Comparison of ENCODE assay signal across 27 cellular contexts in genomic region chr18:34875150-34875549, GRCh38.
"Had no signal": no experiment of that assay in that cellular context is flagged by ENCODE, and none has a peak within 500 bp of the region (broad histone marks: within the 10 kb centered on the region; RNA-seq: fewer than 3 reads in every experiment).

No MANE protein-coding gene starts in this region.

- H3K27ac ChIP-seq: adrenal gland, KMS-11, Peyer's patch, RWPE1, SJCRH30 had no signal

- H3K36me3 ChIP-seq: adrenal gland, Peyer's patch, SJCRH30 had no signal

- ATAC-seq: activated CD8-positive, alpha-beta T cell treated with anti-CD3 and anti-CD28 coated beads for 36 hours had no signal

- H3K9me3 Mint-ChIP-seq: activated CD8-positive, alpha-beta T cell treated with anti-CD3 and anti-CD28 coated beads for 36 hours; activated T-helper 2 cell treated with anti-CD3 and anti-CD28 coated beads, Interferon-gamma antibody, Interleukin-2, Interleukin-4, amounts not matched to agents 10 μg/mL and 5 μg/mL and 100 μg/mL, durations not matched to agents 14 hours and 24 hours and 36 hours; T-helper 1 cell treated with Interleukin-12 subunit alpha and Interleukin-12 subunit beta and Interleukin-4 antibody, amounts not matched to agents 30 μg/mL and 1 μg/mL, for 36 hours had no signal

- H3K9me2 ChIP-seq: SK-N-SH had no signal

- H3K4me3 ChIP-seq: adrenal gland, Peyer's patch, SJCRH30 had no signal

- H3K9me3 ChIP-seq: adrenal gland, Peyer's patch, SJCRH30, SK-N-SH had no signal

- H3K27me3 ChIP-seq: adrenal gland, Peyer's patch, SJCRH30 had no signal

- H3K27ac Mint-ChIP-seq: activated CD8-positive, alpha-beta T cell treated with anti-CD3 and anti-CD28 coated beads for 36 hours; activated naive CD8-positive, alpha-beta T cell treated with anti-CD3 and anti-CD28 coated beads, Interleukin-2, amount 10 ng/mL, durations not matched to agents 7 days and 5 days; activated T-cell treated with anti-CD3 and anti-CD28 coated beads, Interleukin-2, amount 50 U/mL, for 72 hours; activated T-helper 2 cell treated with anti-CD3 and anti-CD28 coated beads, Interferon-gamma antibody, Interleukin-2, Interleukin-4, amounts not matched to agents 10 μg/mL and 5 μg/mL and 100 μg/mL, durations not matched to agents 14 hours and 24 hours and 36 hours; T-helper 1 cell treated with Interleukin-12 subunit alpha and Interleukin-12 subunit beta and Interleukin-4 antibody, amounts not matched to agents 30 μg/mL and 1 μg/mL, for 36 hours had no signal

- H3K4me1 ChIP-seq: adrenal gland, Peyer's patch, SJCRH30 had no signal

- DNase-seq: activated CD4-positive, alpha-beta T cell treated with anti-CD3 and anti-CD28 coated beads for 4 hours; activated CD8-positive, alpha-beta memory T cell treated with anti-CD3 and anti-CD28 coated beads, Interleukin-2, amount 50 U/mL, for 4 hours; activated CD8-positive, alpha-beta T cell treated with anti-CD3 and anti-CD28 coated beads for 36 hours; activated gamma-delta T cell treated with Interleukin-2 at 50 U/mL for 16 hours; activated naive CD4-positive, alpha-beta T cell treated with anti-CD3 and anti-CD28 coated beads, Interleukin-2, amount 50 U/mL, for 16 hours; activated naive CD8-positive, alpha-beta T cell treated with anti-CD3 and anti-CD28 coated beads, Interleukin-2, amount 10 ng/mL, durations not matched to agents 7 days and 5 days; activated T-cell treated with anti-CD3 and anti-CD28 coated beads, Interleukin-2, amount 50 U/mL, for 72 hours; adrenal gland; IMR-90; NCI-H1092; NCI-H1417; NCI-H2029; NCI-H2107; NCI-H2171 treated with DMSO at 0.1 percent for 48 hours; NCI-H226; NCI-H510A; NCI-H526 treated with DMSO at 0.1 percent for 48 hours; NK-92 treated with Interleukin-12 subunit alpha and Interleukin-12 subunit beta, amount 100 ng/mL, for 24 hours; Peyer's patch; Right ventricle myocardium superior; SJCRH30; SK-N-SH; SW 1271 had no signal

- H3K4me2 ChIP-seq: KMS-11, SK-N-SH had no signal

- H3K4me3 Mint-ChIP-seq: activated CD8-positive, alpha-beta T cell treated with anti-CD3 and anti-CD28 coated beads for 36 hours; activated naive CD8-positive, alpha-beta T cell treated with anti-CD3 and anti-CD28 coated beads, Interleukin-2, amount 10 ng/mL, durations not matched to agents 7 days and 5 days; activated T-cell treated with anti-CD3 and anti-CD28 coated beads, Interleukin-2, amount 50 U/mL, for 72 hours; T-helper 1 cell treated with Interleukin-12 subunit alpha and Interleukin-12 subunit beta and Interleukin-4 antibody, amounts not matched to agents 30 μg/mL and 1 μg/mL, for 36 hours had no signal

- H3K9ac ChIP-seq: KMS-11, SK-N-SH had no signal
